Comparison of ENCODE assay signal across 24 cellular contexts in genomic region chr10:35434533-35434932, GRCh38.
A peak's percentile ranks its signal among the peaks of the same experiment; 100 is the strongest.
DNase-seq lines count a peak whose midpoint lies in the region; ATAC-seq and TF ChIP-seq lines count a peak whose summit lies in the region.
"Had no signal": no experiment of that assay in that cellular context is flagged by ENCODE, and none has a peak within 500 bp of the region (broad histone marks: within the 10 kb centered on the region; RNA-seq: fewer than 3 reads in every experiment).

No MANE protein-coding gene starts in this region.

- peaks cover 21% of the 10 kb centered on the region for H3K4me1 Mint-ChIP-seq in activated CD4-positive, alpha-beta T cell treated with anti-CD3 and anti-CD28 coated beads, Interleukin-2, amount 10 ng/mL, durations not matched to agents 24 days and 14 days
- H3K4me1 Mint-ChIP-seq in T-helper 17 cell, result peaks cover 24% of the 10 kb centered on the region

- H3K27ac ChIP-seq in neutrophil, result peak overlapping the region; percentile 88
- H3K27ac ChIP-seq: BLaER1 treated with 17β-estradiol and CSF1 and Interleukin-3, amounts not matched to agents 10 nM and 100 nM; lower lobe of right lung had no signal

- peaks cover 26 to 34% of the 10 kb centered on the region in 2 experiments for H3K4me1 ChIP-seq in neutrophil (ENCODE audit: control insufficient read depth in 1 of 2, insufficient read depth in 1 of 2, low read depth in 1 of 2, low read length in 1 of 2)

- H3K27ac Mint-ChIP-seq in activated CD4-positive, alpha-beta T cell treated with anti-CD3 and anti-CD28 coated beads, Interleukin-2, amount 10 ng/mL, durations not matched to agents 24 days and 14 days, result peak overlapping the region; percentile 58
- peak overlapping the region; percentile 75 for H3K27ac Mint-ChIP-seq in T-helper 17 cell

- H3K9me3 Mint-ChIP-seq in activated CD4-positive, alpha-beta T cell treated with anti-CD3 and anti-CD28 coated beads, Interleukin-2, amount 10 ng/mL, durations not matched to agents 24 days and 14 days, result peaks cover 25% of the 10 kb centered on the region

- H3K27me3 ChIP-seq in neutrophil, result no peaks in the 10 kb centered on the region
- H3K27me3 ChIP-seq: BLaER1 treated with 17β-estradiol and CSF1 and Interleukin-3, amounts not matched to agents 10 nM and 100 nM had no signal

- no peak overlapping the region for H3K4me3 Mint-ChIP-seq in activated CD4-positive, alpha-beta T cell treated with anti-CD3 and anti-CD28 coated beads, Interleukin-2, amount 10 ng/mL, durations not matched to agents 24 days and 14 days
- H3K4me3 Mint-ChIP-seq in T-helper 17 cell, result no peak overlapping the region
- H3K4me3 Mint-ChIP-seq: central memory CD8-positive, alpha-beta T cell had no signal

- H3K9me3 ChIP-seq in T-helper 17 cell (ENCODE audit: control insufficient read depth, low read length, poor library complexity, severe bottlenecking) (no peaks in the 10 kb centered on the region), neutrophil (no peaks in the 10 kb centered on the region)
- H3K9me3 ChIP-seq: SK-N-SH had no signal

- peaks cover 25% of the 10 kb centered on the region for H3K36me3 Mint-ChIP-seq in activated CD4-positive, alpha-beta T cell treated with anti-CD3 and anti-CD28 coated beads, Interleukin-2, amount 10 ng/mL, durations not matched to agents 24 days and 14 days (ENCODE audit: low read depth)
- H3K36me3 Mint-ChIP-seq in T-helper 17 cell (ENCODE audit: low read depth), result peaks cover 5% of the 10 kb centered on the region

- peak; percentile 76 for ATAC-seq in GM19395 (IDR thresholded peaks at IDR 0.05; ENCODE audit: unreplicated experiment)
- ATAC-seq in T-helper 17 cell, result no peak
- ATAC-seq in GM21447 (IDR thresholded peaks at IDR 0.05; ENCODE audit: unreplicated experiment), result no peak
- ATAC-seq in HG03045 (IDR thresholded peaks at IDR 0.05; ENCODE audit: unreplicated experiment), result no peak
- ATAC-seq: Panc1 had no signal

- intact Hi-C loops in activated CD4-positive, alpha-beta T cell treated with anti-CD3 and anti-CD28 coated beads, Interleukin-2, amount 10 ng/mL, durations not matched to agents 24 days and 14 days (cut with micrococcal nuclease), result loop anchor here (1.0 kb wide), 1 partner anchor 8 kb away; no protein-coding TSS in a partner anchor

- no peaks in the 10 kb centered on the region for H3K36me3 ChIP-seq in neutrophil
- H3K36me3 ChIP-seq: lower lobe of right lung had no signal

- TF ChIP-seq CTCF in neutrophil (IDR thresholded peaks at IDR 0.05), result no peak

- H3K27me3 Mint-ChIP-seq in activated CD4-positive, alpha-beta T cell treated with anti-CD3 and anti-CD28 coated beads, Interleukin-2, amount 10 ng/mL, durations not matched to agents 24 days and 14 days, result no peaks in the 10 kb centered on the region
- H3K27me3 Mint-ChIP-seq in T-helper 17 cell, result no peaks in the 10 kb centered on the region
- H3K27me3 Mint-ChIP-seq: central memory CD8-positive, alpha-beta T cell had no signal

- H3K4me3 ChIP-seq in neutrophil (ENCODE audit: low read depth in 1 of 2, low read length in 1 of 2), result no peak overlapping the region
- H3K4me3 ChIP-seq: BLaER1 treated with 17β-estradiol and CSF1 and Interleukin-3, amounts not matched to agents 10 nM and 100 nM; lower lobe of right lung had no signal

- no peak for DNase-seq in activated CD4-positive, alpha-beta T cell treated with anti-CD3 and anti-CD28 coated beads, Interleukin-2, amount 10 ng/mL, durations not matched to agents 24 days and 14 days
- DNase-seq in activated CD4-positive, alpha-beta T cell treated with anti-CD3 and anti-CD28 coated beads for 1 hour, result no peak
- DNase-seq in T-helper 17 cell (no peak), DMS 273 treated with DMSO at 0.1 percent for 48 hours (lab: John Stamatoyannopoulos, UW) (no peak)
- DNase-seq: activated CD4-positive, CD25-positive, alpha-beta regulatory T cell treated with anti-CD3 and anti-CD28 coated beads, Interleukin-2, amount 50 U/mL, for 72 hours; amygdala; effector memory CD4-positive, alpha-beta T cell; GOT3; Kasumi-1; lower lobe of right lung; NCI-H2171 treated with DMSO at 0.1 percent for 48 hours; NCI-H774; stimulated activated CD4-positive, alpha-beta T cell treated with anti-CD3 and anti-CD28 coated beads, Interleukin-12 subunit alpha, Interleukin-12 subunit beta, amount 100 ng/mL, for 4 hours; stimulated activated naive CD4-positive, alpha-beta T cell; T1000; trophoblast cell had no signal
